In the genomic region with DNA sequence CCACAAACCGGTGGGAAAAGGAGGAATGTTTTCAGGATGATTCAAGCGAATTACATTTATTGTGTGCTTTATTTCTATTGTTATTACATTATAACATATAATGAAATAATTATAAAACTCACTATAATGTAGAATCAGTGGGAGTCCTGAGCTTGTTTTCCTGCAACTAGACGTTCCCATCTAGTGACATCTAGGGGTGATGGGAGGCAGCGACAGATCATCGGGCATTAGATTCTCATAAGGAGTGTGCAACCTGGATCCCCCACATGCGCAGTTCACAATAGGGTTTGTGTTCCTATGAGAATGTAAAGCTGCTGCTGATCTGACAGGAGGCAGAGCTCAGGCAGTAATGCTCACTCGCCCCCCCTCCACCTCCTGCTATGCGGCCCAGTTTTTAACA, we compare ENCODE assay signal across 9 cellular contexts. TPM values are rescaled to one million over a fixed set of nuclear protein-coding genes. Genes with fewer than 3 reads are reported as not detected.
DNase-seq lines count a peak whose midpoint lies in the region; ATAC-seq and TF ChIP-seq lines count a peak whose summit lies in the region.
"Had no signal": no experiment of that assay in that cellular context is flagged by ENCODE, and none has a peak within 500 bp of the region (broad histone marks: within the 10 kb centered on the region; RNA-seq: fewer than 3 reads in every experiment).

No MANE protein-coding gene starts in this region.

- in situ Hi-C loops in GM13977 (cut with MboI; ENCODE audit: low pct_unique_long_range_greater_than_20kb, low sequenced_read_pairs, unreplicated experiment): no loop called here

- no peak for ATAC-seq in GM18867 (IDR thresholded peaks at IDR 0.05; ENCODE audit: unreplicated experiment)

- peak; percentile 10 for DNase-seq in COLO668 (lab: John Stamatoyannopoulos, UW; ENCODE audit: unreplicated experiment)
- DNase-seq in GM13977 (ENCODE audit: low spot score): no peak
- peak; percentile 38 for DNase-seq in RKO (ENCODE audit: low spot score)
- peak; percentile 55 for DNase-seq in fibroblast of the aortic adventitia (ENCODE audit: low read depth)
- DNase-seq in GDM1 (lab: John Stamatoyannopoulos, UW): no peak
- no peak for DNase-seq in activated CD8-positive, alpha-beta memory T cell treated with anti-CD3 and anti-CD28 coated beads for 24 hours
- DNase-seq: activated CD8-positive, alpha-beta memory T cell treated with anti-CD3 and anti-CD28 coated beads, Interleukin-2, amount 50 U/mL, for 48 hours; ovary had no signal

- H3K4me3 ChIP-seq in fibroblast of the aortic adventitia (ENCODE audit: low read depth, low read length): no peak overlapping the region
- H3K4me3 ChIP-seq: ovary had no signal

- TF ChIP-seq CTCF in GM13977 (IDR thresholded peaks at IDR 0.05; ENCODE audit: extremely low read depth, insufficient read depth, missing control alignments) (peak; percentile 35), fibroblast of the aortic adventitia (IDR thresholded peaks at IDR 0.05; ENCODE audit: insufficient read depth, low read length) (peak; percentile 62)

RNA-seq across cellular contexts. Expression of a gene that starts 54.5 kb away (rescaled TPM):
- 3.5 and 9.5 TPM in 2 replicates for total RNA-seq in fibroblast of the aortic adventitia (ENCODE audit: low replicate concordance)

RNA-seq across cellular contexts. Expression of a gene that starts 55.4 kb away (rescaled TPM):
- 5.7 and 24.9 TPM in 2 replicates for total RNA-seq in fibroblast of the aortic adventitia (ENCODE audit: low replicate concordance)

RNA-seq across cellular contexts. Expression of a gene that starts 55.7 kb away (rescaled TPM):
- 71.5 and 77.2 TPM in 2 replicates for total RNA-seq in fibroblast of the aortic adventitia (ENCODE audit: low replicate concordance)

Comparison
In these comparisons a context has a peak if more than half of its experiments do, and no peak if none do; other contexts are left out.
1. DNase-seq: peak in COLO668 (single experiment), RKO (single experiment) and fibroblast of the aortic adventitia (single experiment); none in GM13977 (single experiment), GDM1 (single experiment) and activated CD8-positive, alpha-beta memory T cell treated with anti-CD3 and anti-CD28 coated beads for 24 hours (single experiment).